Comparison of ENCODE assay signal across 9 cellular contexts in genomic region chr2:33583194-33583938, GRCh38. TPM values are rescaled to one million over a fixed set of nuclear protein-coding genes. Genes with fewer than 3 reads are reported as not detected.
A peak's percentile ranks its signal among the peaks of the same experiment; 100 is the strongest.
DNase-seq lines count a peak whose midpoint lies in the region; ATAC-seq and TF ChIP-seq lines count a peak whose summit lies in the region.
"Had no signal": no experiment of that assay in that cellular context is flagged by ENCODE, and none has a peak within 500 bp of the region (broad histone marks: within the 10 kb centered on the region; RNA-seq: fewer than 3 reads in every experiment).

No MANE protein-coding gene starts in this region.

- POLR2A ChIA-PET in activated CD4-positive, alpha-beta T cell treated with anti-CD3 and anti-CD28 coated beads for 36 hours (lab: Charles Lee) = interaction anchor here (0.8 to 0.9 kb wide), 2 partner anchors 10 to 16 kb away, joined by 4 read pairs; partner anchors contain the start of gene FAM98A

- intact Hi-C loops in activated CD4-positive, alpha-beta T cell treated with anti-CD3 and anti-CD28 coated beads for 36 hours (cut with DNase I, micrococcal nuclease) = loop anchor here (1.0 to 10.0 kb wide), 6 partner anchors 108 to 261 kb away; no protein-coding TSS in a partner anchor
- intact Hi-C loops in tibial artery (cut with DNase I; ENCODE audit: low total_unique reads) = loop anchor here (2.0 to 10.0 kb wide), 2 partner anchors 549 to 809 kb away; no protein-coding TSS in a partner anchor

- no peaks in the 10 kb centered on the region for H3K9me3 Mint-ChIP-seq in activated CD4-positive, alpha-beta T cell treated with anti-CD3 and anti-CD28 coated beads for 36 hours (ENCODE audit: low read depth)
- H3K9me3 Mint-ChIP-seq: stimulated activated naive CD8-positive, alpha-beta T cell treated with anti-CD3 and anti-CD28 coated beads, Interleukin-15, Interleukin-2, amounts not matched to agents 100 ng/mL and 50 ng/mL, for 24 hours had no signal

- no peak for ATAC-seq in activated CD4-positive, alpha-beta T cell treated with anti-CD3 and anti-CD28 coated beads for 36 hours
- no peak for ATAC-seq in omental fat pad (ENCODE audit: low FRiP score)

- peaks cover 35% of the 10 kb centered on the region for H3K79me2 ChIP-seq in GM23248 (ENCODE audit: insufficient read depth)

- H3K4me3 Mint-ChIP-seq in activated CD4-positive, alpha-beta T cell treated with anti-CD3 and anti-CD28 coated beads for 36 hours = no peak overlapping the region
- H3K4me3 Mint-ChIP-seq: stimulated activated naive CD8-positive, alpha-beta T cell treated with anti-CD3 and anti-CD28 coated beads, Interleukin-15, Interleukin-2, amounts not matched to agents 100 ng/mL and 50 ng/mL, for 24 hours had no signal

- in situ Hi-C loops in GM23248 (cut with MboI) (loop anchor here (25.0 kb wide), 3 partner anchors 296 to 796 kb away; no protein-coding TSS in a partner anchor), astrocyte of the spinal cord (cut with HindIII; ENCODE audit: low sequenced_read_pairs) (no loop called here)

- H3K27me3 Mint-ChIP-seq in activated CD4-positive, alpha-beta T cell treated with anti-CD3 and anti-CD28 coated beads for 36 hours = no peaks in the 10 kb centered on the region
- H3K27me3 Mint-ChIP-seq: stimulated activated naive CD8-positive, alpha-beta T cell treated with anti-CD3 and anti-CD28 coated beads, Interleukin-15, Interleukin-2, amounts not matched to agents 100 ng/mL and 50 ng/mL, for 24 hours had no signal

- no peaks in the 10 kb centered on the region for H3K27me3 ChIP-seq in GM23248 (replicated peaks; ENCODE audit: insufficient read depth)
- H3K27me3 ChIP-seq in tibial artery = no peaks in the 10 kb centered on the region

- no peaks in the 10 kb centered on the region for H3K9me2 ChIP-seq in GM23248 (ENCODE audit: insufficient read depth)

- no peak overlapping the region for H3K4me2 ChIP-seq in GM23248 (ENCODE audit: unreplicated experiment)

- H3K36me3 ChIP-seq in GM23248 (ENCODE audit: low read depth) = peaks cover 41% of the 10 kb centered on the region
- H3K36me3 ChIP-seq in tibial artery = peaks cover 13 to 38% (median 34%) of the 10 kb centered on the region in 3 donors

- TF ChIP-seq CTCF in astrocyte of the spinal cord (IDR thresholded peaks at IDR 0.05; ENCODE audit: low read depth, low read length) (peak; percentile 83), tibial artery (IDR thresholded peaks at IDR 0.05) (peak; percentile 76 to 81), omental fat pad (IDR thresholded peaks at IDR 0.05) (no peak)

- 22 to 24% methylated on average over 2 of the region's 2 CpGs for WGBS in GM23248 (ENCODE audit: low coverage in 1 of 2, low lambda C conversion rate in 2 of 2, missing lambda C conversion rate in 2 of 2), 2 experiments

- peaks cover 16% of the 10 kb centered on the region; the same call in 1 of the 2 replicates for H3F3A ChIP-seq in GM23248 (ENCODE audit: insufficient read depth)

- peak; percentile 32 for DNase-seq in activated CD4-positive, alpha-beta T cell treated with anti-CD3 and anti-CD28 coated beads for 36 hours
- DNase-seq in activated CD4-positive, alpha-beta T cell treated with anti-CD3 and anti-CD28 coated beads for 1 hour = no peak
- DNase-seq in GM23248 (peak; percentile 72), NCI-H2171 (lab: John Stamatoyannopoulos, UW) (peak; percentile 41), astrocyte of the spinal cord (ENCODE audit: low read depth, low spot score) (peak; percentile 62), iris pigment epithelial cell (ENCODE audit: low read depth) (peak; percentile 32), tibial artery (peak in 1 of 2 donors; percentile 42), omental fat pad (ENCODE audit: low spot score) (no peak)

- CTCF ChIA-PET in activated CD4-positive, alpha-beta T cell treated with anti-CD3 and anti-CD28 coated beads for 36 hours (lab: Charles Lee) = interaction anchor here (0.6 to 3.2 kb wide), 36 partner anchors 8 to 1546 kb away, joined by 3 to 26 read pairs (median 3); partner anchors contain the start of genes FAM98A and RASGRP3

- H3K4me3 ChIP-seq in GM23248 (no peak overlapping the region), astrocyte of the spinal cord (ENCODE audit: low read depth, low read length) (no peak overlapping the region), tibial artery (no peak overlapping the region)

- no peaks in the 10 kb centered on the region for H4K20me1 ChIP-seq in GM23248 (ENCODE audit: insufficient read depth)

- H3K4me1 ChIP-seq in GM23248 (ENCODE audit: insufficient read depth) (peaks cover 10% of the 10 kb centered on the region), tibial artery (peaks cover 0 to 25% (median 1%) of the 10 kb centered on the region in 4 donors)

- H3K9ac ChIP-seq in GM23248 = no peak overlapping the region

- H2AFZ ChIP-seq in GM23248 = no peak overlapping the region

- peaks cover 27% of the 10 kb centered on the region for H3K36me3 Mint-ChIP-seq in activated CD4-positive, alpha-beta T cell treated with anti-CD3 and anti-CD28 coated beads for 36 hours (ENCODE audit: low read depth)

- no peaks in the 10 kb centered on the region for H3K9me3 ChIP-seq in GM23248 (ENCODE audit: low read depth)
- no peaks in the 10 kb centered on the region for H3K9me3 ChIP-seq in tibial artery

- peaks cover 14% of the 10 kb centered on the region for H3K4me1 Mint-ChIP-seq in activated CD4-positive, alpha-beta T cell treated with anti-CD3 and anti-CD28 coated beads for 36 hours

- H3K27ac ChIP-seq in GM23248 (no peak overlapping the region), tibial artery (no peak overlapping the region)

- H3K27ac Mint-ChIP-seq in activated CD4-positive, alpha-beta T cell treated with anti-CD3 and anti-CD28 coated beads for 36 hours = no peak overlapping the region
- H3K27ac Mint-ChIP-seq: stimulated activated naive CD8-positive, alpha-beta T cell treated with anti-CD3 and anti-CD28 coated beads, Interleukin-15, Interleukin-2, amounts not matched to agents 100 ng/mL and 50 ng/mL, for 24 hours had no signal

RNA-seq across cellular contexts. Expression of gene FAM98A, which starts 15.7 kb away (rescaled TPM):
- 10 to 100 TPM; 42.9 to 61.5 TPM for total RNA-seq in activated CD4-positive, alpha-beta T cell treated with anti-CD3 and anti-CD28 coated beads for 36 hours
- total RNA-seq in GM23248 (2014; rRNA removed; shearing (Covaris generic)) = 24.2 and 29.2 TPM in 2 replicates
- polyA plus RNA-seq in GM23248 (2016; fragmentation: Nextera tagmentation; extraction: Ambion mirVana) = 86.7 and 87.1 TPM in 2 replicates
- total RNA-seq in omental fat pad = 10 to 100 TPM; 22.9 to 65.5 (median 60.3) TPM

Comparison
In these comparisons a context has a peak if more than half of its experiments do, and no peak if none do; other contexts are left out.
1. DNase-seq: peak in activated CD4-positive, alpha-beta T cell treated with anti-CD3 and anti-CD28 coated beads for 36 hours (single experiment), GM23248 (single experiment), NCI-H2171 (single experiment), astrocyte of the spinal cord (single experiment) and iris pigment epithelial cell (single experiment); none in activated CD4-positive, alpha-beta T cell treated with anti-CD3 and anti-CD28 coated beads for 1 hour (single experiment) and omental fat pad (single experiment).
2. CTCF ChIP-seq: peak in astrocyte of the spinal cord (single experiment) and tibial artery (2 of 2); none in omental fat pad (0 of 3).